In the genomic region with DNA sequence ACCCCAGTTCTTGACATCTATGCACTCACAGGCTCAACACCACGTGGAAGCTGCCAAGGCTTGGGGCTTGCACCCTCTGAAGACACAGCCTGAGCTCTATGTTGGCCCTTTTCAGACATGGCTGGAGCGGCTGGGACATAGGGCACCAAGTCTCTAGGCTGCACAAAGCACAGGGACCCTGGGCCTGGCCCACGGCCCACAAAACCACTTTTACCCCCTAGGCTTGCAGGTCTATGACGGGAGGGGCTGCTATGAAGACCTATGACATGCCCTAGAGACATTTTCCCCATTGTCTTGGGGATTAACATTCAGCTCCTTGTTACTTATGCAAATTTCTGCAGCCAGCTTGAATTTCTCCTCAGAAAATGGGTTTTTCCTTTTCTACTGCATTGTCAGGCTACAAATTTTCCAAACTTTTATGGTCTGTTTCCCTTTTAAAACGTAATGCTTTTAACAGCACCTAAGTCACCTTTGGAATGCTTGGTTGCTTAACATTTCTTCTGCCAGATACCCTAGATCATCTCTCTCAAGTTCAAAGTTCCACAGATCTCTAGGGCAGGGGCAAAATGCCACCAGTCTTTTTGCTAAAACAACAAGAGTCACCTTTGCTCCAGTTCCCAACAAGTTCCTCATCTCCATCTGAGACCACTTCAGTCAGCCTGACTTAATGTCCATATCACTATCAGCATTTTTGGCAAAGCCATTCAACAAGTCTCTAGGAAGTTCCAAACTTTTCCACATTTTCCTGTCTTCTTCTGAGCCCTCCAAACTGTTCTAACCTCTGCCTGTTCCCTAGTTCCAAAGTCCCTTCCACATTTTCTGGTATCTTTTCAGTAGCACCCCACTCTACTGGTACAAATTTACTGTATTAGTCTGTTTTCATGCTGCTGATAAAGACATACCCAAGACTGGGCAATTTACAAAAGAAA, we compare ENCODE assay signal across 1 cellular context.
TF ChIP-seq lines count a peak whose summit lies in the region.

No MANE protein-coding gene starts in this region.

TF ChIP-seq in liver, 16 proteins besides CTCF, POLR2A, EP300 and RAD21 (continued from another document):
- TF ChIP-seq, protein P1, sequence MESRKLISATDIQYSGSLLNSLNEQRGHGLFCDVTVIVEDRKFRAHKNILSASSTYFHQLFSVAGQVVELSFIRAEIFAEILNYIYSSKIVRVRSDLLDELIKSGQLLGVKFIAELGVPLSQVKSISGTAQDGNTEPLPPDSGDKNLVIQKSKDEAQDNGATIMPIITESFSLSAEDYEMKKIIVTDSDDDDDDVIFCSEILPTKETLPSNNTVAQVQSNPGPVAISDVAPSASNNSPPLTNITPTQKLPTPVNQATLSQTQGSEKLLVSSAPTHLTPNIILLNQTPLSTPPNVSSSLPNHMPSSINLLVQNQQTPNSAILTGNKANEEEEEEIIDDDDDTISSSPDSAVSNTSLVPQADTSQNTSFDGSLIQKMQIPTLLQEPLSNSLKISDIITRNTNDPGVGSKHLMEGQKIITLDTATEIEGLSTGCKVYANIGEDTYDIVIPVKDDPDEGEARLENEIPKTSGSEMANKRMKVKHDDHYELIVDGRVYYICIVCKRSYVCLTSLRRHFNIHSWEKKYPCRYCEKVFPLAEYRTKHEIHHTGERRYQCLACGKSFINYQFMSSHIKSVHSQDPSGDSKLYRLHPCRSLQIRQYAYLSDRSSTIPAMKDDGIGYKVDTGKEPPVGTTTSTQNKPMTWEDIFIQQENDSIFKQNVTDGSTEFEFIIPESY (IDR thresholded peaks at IDR 0.05) = peak; percentile 40
- TF ChIP-seq HNF4A (conservative IDR thresholded peaks at IDR 0.05) (peak; percentile 90 to 95), NR2F2 (IDR thresholded peaks at IDR 0.05) (peak; percentile 43), YY1 (IDR thresholded peaks at IDR 0.05) (peak; percentile 51), FOXA2 (IDR thresholded peaks at IDR 0.05) (peak; percentile 17), JUND (IDR thresholded peaks at IDR 0.05) (peak; percentile 65 to 73), SP1 (IDR thresholded peaks at IDR 0.05) (peak; percentile 90)
- TF ChIP-seq, protein P2, sequence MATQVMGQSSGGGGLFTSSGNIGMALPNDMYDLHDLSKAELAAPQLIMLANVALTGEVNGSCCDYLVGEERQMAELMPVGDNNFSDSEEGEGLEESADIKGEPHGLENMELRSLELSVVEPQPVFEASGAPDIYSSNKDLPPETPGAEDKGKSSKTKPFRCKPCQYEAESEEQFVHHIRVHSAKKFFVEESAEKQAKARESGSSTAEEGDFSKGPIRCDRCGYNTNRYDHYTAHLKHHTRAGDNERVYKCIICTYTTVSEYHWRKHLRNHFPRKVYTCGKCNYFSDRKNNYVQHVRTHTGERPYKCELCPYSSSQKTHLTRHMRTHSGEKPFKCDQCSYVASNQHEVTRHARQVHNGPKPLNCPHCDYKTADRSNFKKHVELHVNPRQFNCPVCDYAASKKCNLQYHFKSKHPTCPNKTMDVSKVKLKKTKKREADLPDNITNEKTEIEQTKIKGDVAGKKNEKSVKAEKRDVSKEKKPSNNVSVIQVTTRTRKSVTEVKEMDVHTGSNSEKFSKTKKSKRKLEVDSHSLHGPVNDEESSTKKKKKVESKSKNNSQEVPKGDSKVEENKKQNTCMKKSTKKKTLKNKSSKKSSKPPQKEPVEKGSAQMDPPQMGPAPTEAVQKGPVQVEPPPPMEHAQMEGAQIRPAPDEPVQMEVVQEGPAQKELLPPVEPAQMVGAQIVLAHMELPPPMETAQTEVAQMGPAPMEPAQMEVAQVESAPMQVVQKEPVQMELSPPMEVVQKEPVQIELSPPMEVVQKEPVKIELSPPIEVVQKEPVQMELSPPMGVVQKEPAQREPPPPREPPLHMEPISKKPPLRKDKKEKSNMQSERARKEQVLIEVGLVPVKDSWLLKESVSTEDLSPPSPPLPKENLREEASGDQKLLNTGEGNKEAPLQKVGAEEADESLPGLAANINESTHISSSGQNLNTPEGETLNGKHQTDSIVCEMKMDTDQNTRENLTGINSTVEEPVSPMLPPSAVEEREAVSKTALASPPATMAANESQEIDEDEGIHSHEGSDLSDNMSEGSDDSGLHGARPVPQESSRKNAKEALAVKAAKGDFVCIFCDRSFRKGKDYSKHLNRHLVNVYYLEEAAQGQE (IDR thresholded peaks at IDR 0.05) = peak; percentile 52
